ENCODE assay signal across 22 cellular contexts in the genomic region with DNA sequence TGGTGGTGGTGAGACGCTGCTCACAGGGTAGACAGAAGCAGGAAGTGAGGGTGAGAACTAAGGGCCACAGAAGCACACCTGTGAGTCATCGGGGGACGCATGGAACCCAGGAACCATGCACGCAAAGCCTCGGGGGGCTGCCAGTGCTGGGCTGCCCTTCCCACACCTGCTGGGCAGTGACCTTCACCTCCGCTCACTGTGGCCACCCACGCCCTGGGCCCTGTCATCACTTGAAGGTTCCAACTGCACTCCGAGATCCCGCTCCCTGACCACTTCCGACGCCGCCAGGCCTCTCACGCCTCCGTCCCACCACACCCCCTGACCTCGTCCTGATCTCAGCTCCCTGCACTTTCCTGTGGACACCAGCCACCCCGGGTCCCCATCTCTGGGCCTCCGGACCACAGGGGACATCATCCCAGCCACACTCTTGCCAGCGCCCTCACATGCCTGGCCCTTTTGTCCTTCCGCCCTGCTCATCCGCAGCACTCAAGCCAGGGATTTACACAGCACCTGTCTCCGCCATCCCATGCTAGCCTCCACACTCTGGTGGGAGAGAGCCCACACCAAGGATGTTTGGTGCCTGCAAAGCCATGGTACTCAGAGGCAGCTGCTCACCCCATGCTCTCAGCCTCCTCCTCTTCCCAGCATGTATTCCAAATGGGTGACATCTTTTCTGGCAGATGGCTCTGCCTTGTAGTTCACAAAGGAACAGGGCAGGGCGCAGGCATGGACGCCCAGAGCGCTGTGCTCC. TPM values are rescaled to one million over a fixed set of nuclear protein-coding genes. Genes with fewer than 3 reads are reported as not detected.
DNase-seq lines count a peak whose midpoint lies in the region; ATAC-seq and TF ChIP-seq lines count a peak whose summit lies in the region.
"Had no signal": no experiment of that assay in that cellular context is flagged by ENCODE, and none has a peak within 500 bp of the region (broad histone marks: within the 10 kb centered on the region; RNA-seq: fewer than 3 reads in every experiment).

No MANE protein-coding gene starts in this region.

- intact Hi-C loops in activated CD8-positive, alpha-beta T cell treated with anti-CD3 and anti-CD28 coated beads for 36 hours (cut with micrococcal nuclease): no loop called here
- intact Hi-C loops in thyroid gland (cut with DNase I): loop anchor here (10.0 kb wide), 1 partner anchor 216 kb away; no protein-coding TSS in a partner anchor

- H3K4me1 ChIP-seq in thyroid gland: peaks cover 16 to 28% of the 10 kb centered on the region in 2 donors

- TF ChIP-seq CTCF in activated CD8-positive, alpha-beta T cell treated with anti-CD3 and anti-CD28 coated beads for 36 hours (IDR thresholded peaks at IDR 0.05): no peak
- TF ChIP-seq CTCF in NB4 (IDR thresholded peaks at IDR 0.05; ENCODE audit: low read depth, low read length) (no peak), glutamatergic neuron (IDR thresholded peaks at IDR 0.05; ENCODE audit: partially characterized antibody, unreplicated experiment) (no peak), thyroid gland (IDR thresholded peaks at IDR 0.05) (no peak)

- CTCF ChIA-PET in activated CD8-positive, alpha-beta T cell treated with anti-CD3 and anti-CD28 coated beads for 36 hours (lab: Charles Lee): interaction anchor here (1.3 kb wide), 1 partner anchor 215 kb away, joined by 5 read pairs; no protein-coding TSS in a partner anchor
- CTCF ChIA-PET in activated CD8-positive, alpha-beta T cell treated with anti-CD3 and anti-CD28 coated beads, Interleukin-2, amount 10 ng/mL, durations not matched to agents 7 days and 5 days (lab: Charles Lee): interaction anchor here (1.0 kb wide), 1 partner anchor 17 kb away, joined by 3 read pairs; no protein-coding TSS in a partner anchor

- no peak overlapping the region for H3K4me3 ChIP-seq in NB4 (ENCODE audit: low read depth, low read length)
- no peak overlapping the region for H3K4me3 ChIP-seq in thyroid gland (replicated peaks in 1 of 3)
- H3K4me3 ChIP-seq: thoracic aorta had no signal

- H3K27me3 ChIP-seq in thyroid gland: no peaks in the 10 kb centered on the region

- H3K9me3 ChIP-seq in thyroid gland: no peaks in the 10 kb centered on the region
- H3K9me3 ChIP-seq: thoracic aorta had no signal

- H3K36me3 Mint-ChIP-seq in activated CD8-positive, alpha-beta T cell treated with anti-CD3 and anti-CD28 coated beads for 36 hours (ENCODE audit: low read depth): no peaks in the 10 kb centered on the region
- no peaks in the 10 kb centered on the region for H3K36me3 Mint-ChIP-seq in activated CD8-positive, alpha-beta T cell treated with anti-CD3 and anti-CD28 coated beads, Interleukin-2, amount 10 ng/mL, durations not matched to agents 7 days and 5 days (ENCODE audit: low read depth)
- H3K36me3 Mint-ChIP-seq in glutamatergic neuron (ENCODE audit: unreplicated experiment): peaks cover 6% of the 10 kb centered on the region
- H3K36me3 Mint-ChIP-seq: activated naive CD4-positive, alpha-beta T cell treated with anti-CD3 and anti-CD28 coated beads, Interleukin-2, amount 10 ng/mL, durations not matched to agents 7 days and 5 days; CD4-positive, alpha-beta memory T cell had no signal

- H3K27ac Mint-ChIP-seq in activated CD8-positive, alpha-beta T cell treated with anti-CD3 and anti-CD28 coated beads for 36 hours: no peak overlapping the region
- H3K27ac Mint-ChIP-seq in activated CD8-positive, alpha-beta T cell treated with anti-CD3 and anti-CD28 coated beads, Interleukin-2, amount 10 ng/mL, durations not matched to agents 7 days and 5 days: no peak overlapping the region
- H3K27ac Mint-ChIP-seq in glutamatergic neuron (ENCODE audit: unreplicated experiment): peak overlapping the region; percentile 33
- H3K27ac Mint-ChIP-seq: activated CD4-positive, alpha-beta T cell treated with anti-CD3 and anti-CD28 coated beads, Interleukin-2, amount 10 ng/mL, durations not matched to agents 7 days and 5 days; activated naive CD4-positive, alpha-beta T cell treated with anti-CD3 and anti-CD28 coated beads, Interleukin-2, amount 10 ng/mL, durations not matched to agents 7 days and 5 days had no signal

- peaks cover 11% of the 10 kb centered on the region for H3K4me1 Mint-ChIP-seq in activated CD8-positive, alpha-beta T cell treated with anti-CD3 and anti-CD28 coated beads for 36 hours (ENCODE audit: low read depth)
- peaks cover 24% of the 10 kb centered on the region for H3K4me1 Mint-ChIP-seq in activated CD8-positive, alpha-beta T cell treated with anti-CD3 and anti-CD28 coated beads, Interleukin-2, amount 10 ng/mL, durations not matched to agents 7 days and 5 days (ENCODE audit: low read depth)
- peaks cover 5% of the 10 kb centered on the region for H3K4me1 Mint-ChIP-seq in glutamatergic neuron (ENCODE audit: low read depth, unreplicated experiment)

- H3K9me3 Mint-ChIP-seq in activated CD8-positive, alpha-beta T cell treated with anti-CD3 and anti-CD28 coated beads for 36 hours: no peaks in the 10 kb centered on the region
- H3K9me3 Mint-ChIP-seq in activated CD8-positive, alpha-beta T cell treated with anti-CD3 and anti-CD28 coated beads, Interleukin-2, amount 10 ng/mL, durations not matched to agents 7 days and 5 days (ENCODE audit: insufficient read depth): no peaks in the 10 kb centered on the region
- H3K9me3 Mint-ChIP-seq in glutamatergic neuron (ENCODE audit: unreplicated experiment): peaks cover 8% of the 10 kb centered on the region
- H3K9me3 Mint-ChIP-seq: activated CD4-positive, alpha-beta T cell treated with anti-CD3 and anti-CD28 coated beads, Interleukin-2, amount 10 ng/mL, durations not matched to agents 7 days and 5 days; activated naive CD4-positive, alpha-beta T cell treated with anti-CD3 and anti-CD28 coated beads, Interleukin-2, amount 10 ng/mL, durations not matched to agents 7 days and 5 days; central memory CD8-positive, alpha-beta T cell had no signal

- no peaks in the 10 kb centered on the region for H3K36me3 ChIP-seq in thyroid gland
- H3K36me3 ChIP-seq: thoracic aorta had no signal

- DNase-seq in activated CD8-positive, alpha-beta T cell treated with anti-CD3 and anti-CD28 coated beads for 36 hours: no peak
- no peak for DNase-seq in activated CD8-positive, alpha-beta T cell treated with anti-CD3 and anti-CD28 coated beads, Interleukin-2, amount 10 ng/mL, durations not matched to agents 7 days and 5 days
- peak; percentile 48 for DNase-seq in NB4 (ENCODE audit: low read depth)
- no peak for DNase-seq in glutamatergic neuron
- DNase-seq in thyroid gland: no peak
- no peak for DNase-seq in COLO829 (ENCODE audit: low spot score)
- DNase-seq in activated CD4-positive, alpha-beta T cell treated with anti-CD3 and anti-CD28 coated beads, Interleukin-2, amount 50 U/mL, for 4 hours: no peak
- DNase-seq in activated CD4-positive, CD25-positive, alpha-beta regulatory T cell treated with anti-CD3 and anti-CD28 coated beads, Interleukin-2, amount 50 U/mL, for 72 hours: no peak
- DNase-seq: activated CD4-positive, alpha-beta T cell treated with anti-CD3 and anti-CD28 coated beads, Interleukin-2, amount 10 ng/mL, durations not matched to agents 7 days and 5 days; activated naive CD4-positive, alpha-beta T cell treated with anti-CD3 and anti-CD28 coated beads, Interleukin-2, amount 10 ng/mL, durations not matched to agents 7 days and 5 days; activated T-cell treated with anti-CD3 and anti-CD28 coated beads, Interleukin-2, amount 50 U/mL, for 1 hour; aorta; CD4-positive, alpha-beta memory T cell; left colon; NCI-H146; NCI-H226; retina; T-helper 1 cell had no signal

- POLR2A ChIA-PET in activated CD8-positive, alpha-beta T cell treated with anti-CD3 and anti-CD28 coated beads for 36 hours (lab: Charles Lee): no interaction called here
- POLR2A ChIA-PET in activated CD8-positive, alpha-beta T cell treated with anti-CD3 and anti-CD28 coated beads, Interleukin-2, amount 10 ng/mL, durations not matched to agents 7 days and 5 days (lab: Charles Lee): no interaction called here

- no peak overlapping the region for H3K4me3 Mint-ChIP-seq in activated CD8-positive, alpha-beta T cell treated with anti-CD3 and anti-CD28 coated beads for 36 hours
- no peak overlapping the region for H3K4me3 Mint-ChIP-seq in activated CD8-positive, alpha-beta T cell treated with anti-CD3 and anti-CD28 coated beads, Interleukin-2, amount 10 ng/mL, durations not matched to agents 7 days and 5 days
- no peak overlapping the region for H3K4me3 Mint-ChIP-seq in glutamatergic neuron (ENCODE audit: unreplicated experiment)
- H3K4me3 Mint-ChIP-seq: activated CD4-positive, alpha-beta T cell treated with anti-CD3 and anti-CD28 coated beads, Interleukin-2, amount 10 ng/mL, durations not matched to agents 7 days and 5 days; activated naive CD4-positive, alpha-beta T cell treated with anti-CD3 and anti-CD28 coated beads, Interleukin-2, amount 10 ng/mL, durations not matched to agents 7 days and 5 days; CD4-positive, alpha-beta memory T cell; central memory CD8-positive, alpha-beta T cell had no signal

- ATAC-seq in activated CD8-positive, alpha-beta T cell treated with anti-CD3 and anti-CD28 coated beads for 36 hours: peak; percentile 43
- ATAC-seq in activated CD8-positive, alpha-beta T cell treated with anti-CD3 and anti-CD28 coated beads, Interleukin-2, amount 10 ng/mL, durations not matched to agents 7 days and 5 days: no peak
- ATAC-seq: esophagus mucosa, left colon, Right ventricle myocardium inferior had no signal

- H3K27ac ChIP-seq in thyroid gland: peak overlapping the region in 2 of 3 donors; percentile 88 to 96
- H3K27ac ChIP-seq: thoracic aorta had no signal

- 74 to 78% methylated on average over 24 of the region's 24 CpGs for WGBS in thyroid gland, 2 donors

- TF ChIP-seq POLR2A in NB4 (IDR thresholded peaks at IDR 0.05; ENCODE audit: extremely low read depth, insufficient read length): no peak
- no peak for TF ChIP-seq POLR2A in thyroid gland (IDR thresholded peaks at IDR 0.05)

- peaks cover 17% of the 10 kb centered on the region for H3K27me3 Mint-ChIP-seq in activated CD8-positive, alpha-beta T cell treated with anti-CD3 and anti-CD28 coated beads for 36 hours
- H3K27me3 Mint-ChIP-seq in activated CD8-positive, alpha-beta T cell treated with anti-CD3 and anti-CD28 coated beads, Interleukin-2, amount 10 ng/mL, durations not matched to agents 7 days and 5 days (ENCODE audit: low read depth): peaks cover 20% of the 10 kb centered on the region
- peaks cover 10% of the 10 kb centered on the region for H3K27me3 Mint-ChIP-seq in glutamatergic neuron (ENCODE audit: unreplicated experiment)

RNA-seq across cellular contexts. Expression of a gene that starts 23.1 kb away (rescaled TPM):
- total RNA-seq in activated CD8-positive, alpha-beta T cell treated with anti-CD3 and anti-CD28 coated beads for 36 hours: 100 to 1,000 TPM; 114 to 121 TPM
- total RNA-seq in activated CD8-positive, alpha-beta T cell treated with anti-CD3 and anti-CD28 coated beads, Interleukin-2, amount 10 ng/mL, durations not matched to agents 7 days and 5 days: 100 to 1,000 TPM; 106 to 114 TPM
- 191 TPM for total RNA-seq in glutamatergic neuron (ENCODE audit: unreplicated experiment)
- total RNA-seq in thyroid gland: 100 to 1,000 TPM; 110 to 145 (median 134) TPM
